In genomic region chr12:48883305-48884171, GRCh38 we compare ENCODE assay signal across 1 cellular context.
TF ChIP-seq lines count a peak whose summit lies in the region.

No MANE protein-coding gene starts in this region.

TF ChIP-seq in HepG2, 621 proteins besides CTCF, POLR2A, EP300 and RAD21 (continued from another document and continues in another):
- TF ChIP-seq LRRFIP1 (CRISPR knock-in tag; conservative IDR thresholded peaks at IDR 0.05) (no peak), ZNF563 (CRISPR knock-in tag; IDR thresholded peaks at IDR 0.05) (0 out of 2 replicates have a peak, but pooled peaks have one; percentile 49), ZNF503 (CRISPR knock-in tag; IDR thresholded peaks at IDR 0.05) (no peak), ZNF296 (CRISPR knock-in tag; conservative IDR thresholded peaks at IDR 0.05) (no peak), ZNF468 (CRISPR knock-in tag; IDR thresholded peaks at IDR 0.05) (no peak), ADNP (CRISPR knock-in tag; IDR thresholded peaks at IDR 0.05) (no peak), ZNF17 (CRISPR knock-in tag; IDR thresholded peaks at IDR 0.05) (no peak), RELA (CRISPR knock-in tag; IDR thresholded peaks at IDR 0.05) (no peak), TERF1 (CRISPR knock-in tag; IDR thresholded peaks at IDR 0.05) (no peak), CHD4 (IDR thresholded peaks at IDR 0.05; ENCODE audit: borderline replicate concordance, low read length) (no peak), CCDC6 (CRISPR knock-in tag; IDR thresholded peaks at IDR 0.05) (no peak), ZBTB10 (CRISPR knock-in tag; IDR thresholded peaks at IDR 0.05; ENCODE audit: borderline replicate concordance) (no peak), MXD4 (CRISPR knock-in tag; IDR thresholded peaks at IDR 0.05) (no peak), LCORL (IDR thresholded peaks at IDR 0.05) (no peak), LCORL (CRISPR knock-in tag; IDR thresholded peaks at IDR 0.05) (0 out of 2 replicates have a peak, but pooled peaks have one; percentile 14), HNF1A (IDR thresholded peaks at IDR 0.05; ENCODE audit: low read depth) (no peak), HNF1A (CRISPR knock-in tag; IDR thresholded peaks at IDR 0.05; ENCODE audit: borderline replicate concordance) (no peak; the same call in 1 of the 2 replicates), ZNF350 (CRISPR knock-in tag; IDR thresholded peaks at IDR 0.05; ENCODE audit: borderline replicate concordance, low read depth) (no peak), MATR3 (CRISPR knock-in tag; IDR thresholded peaks at IDR 0.05) (no peak), NFAT5 (CRISPR knock-in tag; IDR thresholded peaks at IDR 0.05) (no peak), ZFP1 (CRISPR knock-in tag; IDR thresholded peaks at IDR 0.05) (no peak), ZNF616 (CRISPR knock-in tag; IDR thresholded peaks at IDR 0.05; ENCODE audit: low read depth) (no peak), ZNF644 (CRISPR knock-in tag; IDR thresholded peaks at IDR 0.05; ENCODE audit: low read depth) (no peak), SOX5 (CRISPR knock-in tag; IDR thresholded peaks at IDR 0.05; ENCODE audit: borderline replicate concordance) (peak; percentile 90), SP4 (CRISPR knock-in tag; IDR thresholded peaks at IDR 0.05) (no peak), ZNF331 (CRISPR knock-in tag; IDR thresholded peaks at IDR 0.05) (peak; percentile 63), MBNL3 (CRISPR knock-in tag; conservative IDR thresholded peaks at IDR 0.05) (no peak), HMG20B (CRISPR knock-in tag; conservative IDR thresholded peaks at IDR 0.05) (peak; percentile 72; the same call in 1 of the 2 replicates), MLX (CRISPR knock-in tag; IDR thresholded peaks at IDR 0.05) (no peak), MAZ (IDR thresholded peaks at IDR 0.05; ENCODE audit: borderline replicate concordance, low read depth, low read length) (no peak), MAZ (CRISPR knock-in tag; IDR thresholded peaks at IDR 0.05; ENCODE audit: low read depth) (peak; percentile 27; the same call in 1 of the 2 replicates), MAX (IDR thresholded peaks at IDR 0.05) (peak; percentile 62; the same call in 1 of the 2 replicates), TCF12 (IDR thresholded peaks at IDR 0.05) (no peak), TCF12 (CRISPR knock-in tag; IDR thresholded peaks at IDR 0.05) (no peak), CREB1 (IDR thresholded peaks at IDR 0.05) (no peak), CREB1 (CRISPR knock-in tag; IDR thresholded peaks at IDR 0.05) (no peak), ZNF329 (CRISPR knock-in tag; IDR thresholded peaks at IDR 0.05; ENCODE audit: low read depth) (no peak), KAT8 (CRISPR knock-in tag; IDR thresholded peaks at IDR 0.05) (peak; percentile 30; the same call in 1 of the 2 replicates), NR2F6 (IDR thresholded peaks at IDR 0.05) (peak; percentile 89), NR2F6 (CRISPR knock-in tag; IDR thresholded peaks at IDR 0.05) (peak; percentile 86), TBP (CRISPR knock-in tag; IDR thresholded peaks at IDR 0.05) (no peak), ZNF180 (CRISPR knock-in tag; IDR thresholded peaks at IDR 0.05; ENCODE audit: borderline replicate concordance, low read depth) (no peak), SNRNP70 (IDR thresholded peaks at IDR 0.05; ENCODE audit: low read depth, low read length) (no peak), SCMH1 (CRISPR knock-in tag; IDR thresholded peaks at IDR 0.05; ENCODE audit: borderline replicate concordance) (no peak), ZNF3 (CRISPR knock-in tag; IDR thresholded peaks at IDR 0.05) (no peak), ZNF274 (CRISPR knock-in tag; IDR thresholded peaks at IDR 0.05) (no peak), ZNF292 (CRISPR knock-in tag; IDR thresholded peaks at IDR 0.05; ENCODE audit: borderline replicate concordance, low read depth) (no peak), ZMYM4 (CRISPR knock-in tag; IDR thresholded peaks at IDR 0.05) (no peak), PBX2 (CRISPR knock-in tag; IDR thresholded peaks at IDR 0.05) (no peak), BCL6 (CRISPR knock-in tag; IDR thresholded peaks at IDR 0.05) (peak; percentile 80), STAG1 (CRISPR knock-in tag; IDR thresholded peaks at IDR 0.05) (no peak)
